ENCODE assay signal across 10 cellular contexts in genomic region chr1:1246230-1246600, GRCh38. TPM values are rescaled to one million over a fixed set of nuclear protein-coding genes. Genes with fewer than 3 reads are reported as not detected.
"Had no signal": no experiment of that assay in that cellular context is flagged by ENCODE, and none has a peak within 500 bp of the region (broad histone marks: within the 10 kb centered on the region; RNA-seq: fewer than 3 reads in every experiment).

No MANE protein-coding gene starts in this region.

- H3K27me3 ChIP-seq: vagina had no signal

- H3K27ac ChIP-seq: ovary, stomach, vagina had no signal

- H3K9me3 ChIP-seq: ovary, stomach, vagina had no signal

- DNase-seq: activated CD4-positive, alpha-beta T cell treated with anti-CD3 and anti-CD28 coated beads, Interleukin-2, amount 50 U/mL, for 1 hour; activated T-cell treated with anti-CD3 and anti-CD28 coated beads for 4 hours; amniotic stem cell; hypothalamus; immature natural killer cell; left cardiac atrium; ovary; stimulated activated CD4-positive, alpha-beta T cell treated with anti-CD3 and anti-CD28 coated beads, Interleukin-4, amount 100 ng/mL, for 24 hours; stomach had no signal

- H3K36me3 ChIP-seq: ovary, vagina had no signal

- H3K4me3 ChIP-seq: ovary had no signal

RNA-seq across cellular contexts. Expression of gene C1QTNF12, which starts 0.3 kb away (rescaled TPM):
- total RNA-seq: vagina had no signal
- polyA plus RNA-seq: immature natural killer cell had no signal

RNA-seq across cellular contexts. Expression of gene TNFRSF4, which starts 32.3 kb away (rescaled TPM):
- total RNA-seq: vagina had no signal
